Comparison of ENCODE assay signal across 14 cellular contexts in genomic region chr5:10592598-10592997, GRCh38. TPM values are rescaled to one million over a fixed set of nuclear protein-coding genes. Genes with fewer than 3 reads are reported as not detected.
DNase-seq lines count a peak whose midpoint lies in the region; ATAC-seq and TF ChIP-seq lines count a peak whose summit lies in the region.
"Had no signal": no experiment of that assay in that cellular context is flagged by ENCODE, and none has a peak within 500 bp of the region (broad histone marks: within the 10 kb centered on the region; RNA-seq: fewer than 3 reads in every experiment).

No MANE protein-coding gene starts in this region.

- H4K20me1 ChIP-seq in HCT116 (ENCODE audit: insufficient read depth), result no peaks in the 10 kb centered on the region

- CTCF ChIA-PET in HCT116 (lab: Charles Lee) (interaction anchor here (0.8 to 0.9 kb wide), 2 partner anchors 35 to 41 kb away, joined by 3 read pairs; no protein-coding TSS in a partner anchor), A673 (lab: Charles Lee) (no interaction called here)

- H3K4me3 ChIP-seq in HCT116 (replicated peaks in 1 of 2; ENCODE audit: low read depth in 1 of 2, low read length in 2 of 2) (no peak overlapping the region), A673 (ENCODE audit: low read depth, low read length, poor library complexity, severe bottlenecking) (no peak overlapping the region)
- H3K4me3 ChIP-seq: left ventricle myocardium inferior had no signal

- no peak for TF ChIP-seq CTCF in HCT116 (IDR thresholded peaks at IDR 0.05 in 2 of 3, conservative IDR thresholded peaks at IDR 0.05 in 1 of 3; ENCODE audit: borderline replicate concordance in 1 of 3, insufficient read depth in 1 of 3, low read depth in 2 of 3, low read length in 2 of 3)
- no peak for TF ChIP-seq CTCF in type B pancreatic cell (conservative IDR thresholded peaks at IDR 0.05)
- TF ChIP-seq CTCF in A673 (conservative IDR thresholded peaks at IDR 0.05; ENCODE audit: low read depth, low read length), result no peak

- no peaks in the 10 kb centered on the region for H3K36me3 Mint-ChIP-seq in type B pancreatic cell
- peaks cover 23% of the 10 kb centered on the region for H3K36me3 Mint-ChIP-seq in activated CD4-positive, alpha-beta T cell treated with anti-CD3 and anti-CD28 coated beads, Interleukin-2, amount 10 ng/mL, durations not matched to agents 24 days and 14 days (ENCODE audit: low read depth)

- H3K9me3 ChIP-seq in HCT116 (ENCODE audit: control insufficient read depth in 1 of 2, insufficient read depth in 1 of 2, low read depth in 1 of 2, low read length in 2 of 2), result no peaks in the 10 kb centered on the region
- no peaks in the 10 kb centered on the region for H3K9me3 ChIP-seq in A673 (ENCODE audit: low read depth, low read length, poor library complexity, severe bottlenecking)
- H3K9me3 ChIP-seq: left ventricle myocardium inferior had no signal

- H3K27me3 ChIP-seq in HCT116 (ENCODE audit: insufficient read depth, low read length), result no peaks in the 10 kb centered on the region
- no peaks in the 10 kb centered on the region for H3K27me3 ChIP-seq in A673 (replicated peaks; ENCODE audit: insufficient read depth, low read depth, low read length, poor library complexity)

- BruUV-seq in HCT116 (replicated peaks; lab: Mats Ljungman, UMichigan) (no TSS peak), A673 (replicated peaks; lab: Mats Ljungman, UMichigan) (no TSS peak)

- no peaks in the 10 kb centered on the region for H3K9me2 ChIP-seq in HCT116 (ENCODE audit: insufficient read depth)

- H3K79me2 ChIP-seq in HCT116 (ENCODE audit: insufficient read depth, low read length), result peaks cover 73% of the 10 kb centered on the region

- DNase-seq in HCT116 (ENCODE audit: low read depth, low spot score), result no peak
- peak; percentile 13 for DNase-seq in stimulated activated CD8-positive, alpha-beta memory T cell treated with anti-CD3 and anti-CD28 coated beads, Interleukin-4, amount 100 ng/mL, for 48 hours
- no peak for DNase-seq in type B pancreatic cell (ENCODE audit: extremely low spot score, unreplicated experiment)
- DNase-seq in activated CD4-positive, alpha-beta T cell treated with anti-CD3 and anti-CD28 coated beads, Interleukin-2, amount 10 ng/mL, durations not matched to agents 24 days and 14 days, result no peak
- DNase-seq in A673 (ENCODE audit: low spot score), result no peak
- DNase-seq in D341Med (ENCODE audit: low spot score), result no peak
- DNase-seq: activated naive CD4-positive, alpha-beta T cell treated with anti-CD3 and anti-CD28 coated beads, Interleukin-2, amount 10 ng/mL, durations not matched to agents 7 days and 5 days; cortex of kidney; DMS79 treated with DMSO at 0.1 percent for 48 hours; left ventricle myocardium inferior; Right ventricle myocardium superior had no signal

- no peak for TF ChIP-seq RAD21 in HCT116 (IDR thresholded peaks at IDR 0.05; ENCODE audit: low read depth)

- ATAC-seq in GM19025 (IDR thresholded peaks at IDR 0.05; ENCODE audit: low read depth, unreplicated experiment) (peak; percentile 36), HCT116 (no peak), HG03439 (IDR thresholded peaks at IDR 0.05; ENCODE audit: unreplicated experiment) (peak; percentile 44)
- ATAC-seq: activated CD4-positive, CD25-positive, alpha-beta regulatory T cell treated with anti-CD3 and anti-CD28 coated beads, Interleukin-2, amount 50 U/mL, for 24 hours had no signal

- RAD21 ChIA-PET in HCT116 (lab: Charles Lee; ENCODE audit: low non-redundant PET in 1 of 2, low total read pairs in 2 of 2, uncharacterized antibody in 2 of 2, unreplicated experiment in 2 of 2), result no interaction called here

- peaks cover 20% of the 10 kb centered on the region for H3K4me1 Mint-ChIP-seq in type B pancreatic cell (ENCODE audit: unreplicated experiment)
- peaks cover 57% of the 10 kb centered on the region for H3K4me1 Mint-ChIP-seq in activated CD4-positive, alpha-beta T cell treated with anti-CD3 and anti-CD28 coated beads, Interleukin-2, amount 10 ng/mL, durations not matched to agents 24 days and 14 days

- H3K27me3 Mint-ChIP-seq in type B pancreatic cell, result no peaks in the 10 kb centered on the region
- no peaks in the 10 kb centered on the region for H3K27me3 Mint-ChIP-seq in activated CD4-positive, alpha-beta T cell treated with anti-CD3 and anti-CD28 coated beads, Interleukin-2, amount 10 ng/mL, durations not matched to agents 24 days and 14 days

- no peak overlapping the region for H2AFZ ChIP-seq in HCT116 (ENCODE audit: low read depth, low read length, poor library complexity, severe bottlenecking)

- 0 out of 2 replicates have a peak overlapping the region, but pooled peaks have one; percentile 16 for H3K4me2 ChIP-seq in HCT116 (ENCODE audit: low read length)

- POLR2A ChIA-PET in HCT116 (lab: Charles Lee), result interaction anchor here (1.1 kb wide), 1 partner anchor 8 kb away, joined by 3 read pairs; no protein-coding TSS in a partner anchor
- POLR2A ChIA-PET in A673 (lab: Charles Lee; ENCODE audit: low non-redundant PET), result no interaction called here

- H3K27ac ChIP-seq in HCT116 (ENCODE audit: low read depth, low read length), result no peak overlapping the region
- H3K27ac ChIP-seq in A673 (ENCODE audit: low read depth, low read length, poor library complexity, severe bottlenecking), result no peak overlapping the region
- H3K27ac ChIP-seq: left ventricle myocardium inferior had no signal

- no peaks in the 10 kb centered on the region for H3K9me3 Mint-ChIP-seq in type B pancreatic cell
- peaks cover 4% of the 10 kb centered on the region for H3K9me3 Mint-ChIP-seq in activated CD4-positive, alpha-beta T cell treated with anti-CD3 and anti-CD28 coated beads, Interleukin-2, amount 10 ng/mL, durations not matched to agents 24 days and 14 days

- no peak for TF ChIP-seq POLR2A in HCT116 (IDR thresholded peaks at IDR 0.05; ENCODE audit: borderline replicate concordance, extremely low read depth, insufficient read depth, insufficient read length)

- H3K36me3 ChIP-seq in HCT116 (ENCODE audit: control insufficient read depth in 1 of 2, insufficient read depth in 2 of 2, low read length in 2 of 2) (no peaks in the 10 kb centered on the region), A673 (ENCODE audit: insufficient read depth, low read length, poor library complexity, severe bottlenecking) (no peaks in the 10 kb centered on the region)
- H3K36me3 ChIP-seq: left ventricle myocardium inferior had no signal

- H3K4me3 Mint-ChIP-seq in type B pancreatic cell, result no peak overlapping the region
- no peak overlapping the region for H3K4me3 Mint-ChIP-seq in activated CD4-positive, alpha-beta T cell treated with anti-CD3 and anti-CD28 coated beads, Interleukin-2, amount 10 ng/mL, durations not matched to agents 24 days and 14 days
- H3K4me3 Mint-ChIP-seq: activated naive CD4-positive, alpha-beta T cell treated with anti-CD3 and anti-CD28 coated beads, Interleukin-2, amount 10 ng/mL, durations not matched to agents 7 days and 5 days had no signal

- H3K9ac ChIP-seq in HCT116 (ENCODE audit: low read length), result no peak overlapping the region

- H3K4me1 ChIP-seq in HCT116 (ENCODE audit: control insufficient read depth in 1 of 2, insufficient read depth in 2 of 2, low read length in 2 of 2), result peaks cover 29 to 82% of the 10 kb centered on the region in 2 experiments
- H3K4me1 ChIP-seq in A673 (ENCODE audit: insufficient read depth, low read length, poor library complexity, severe bottlenecking), result no peaks in the 10 kb centered on the region

- H3K27ac Mint-ChIP-seq in type B pancreatic cell, result no peak overlapping the region
- H3K27ac Mint-ChIP-seq in activated CD4-positive, alpha-beta T cell treated with anti-CD3 and anti-CD28 coated beads, Interleukin-2, amount 10 ng/mL, durations not matched to agents 24 days and 14 days, result no peak overlapping the region
- H3K27ac Mint-ChIP-seq: activated naive CD4-positive, alpha-beta T cell treated with anti-CD3 and anti-CD28 coated beads, Interleukin-2, amount 10 ng/mL, durations not matched to agents 7 days and 5 days had no signal

- intact Hi-C loops in HCT116 (cut with micrococcal nuclease) (no loop called here), A673 (cut with micrococcal nuclease; ENCODE audit: unreplicated experiment) (no loop called here)
- intact Hi-C loops in activated CD4-positive, alpha-beta T cell treated with anti-CD3 and anti-CD28 coated beads, Interleukin-2, amount 10 ng/mL, durations not matched to agents 24 days and 14 days (cut with micrococcal nuclease), result loop anchor here (10.0 kb wide), 1 partner anchor 238 kb away; the partner anchor contains the start of gene MARCHF6

TF ChIP-seq in HCT116, 20 proteins besides CTCF, POLR2A, EP300 and RAD21:
- TF ChIP-seq MAX (IDR thresholded peaks at IDR 0.05), result no peak
- TF ChIP-seq ELF1 (IDR thresholded peaks at IDR 0.05; ENCODE audit: borderline replicate concordance, low read depth), result no peak
- no peak for TF ChIP-seq EGR1 (IDR thresholded peaks at IDR 0.05; ENCODE audit: low read depth)
TF ChIP-seq in HCT116: peak in this region for 0.

RNA-seq across cellular contexts. Expression of gene ANKRD33B, which starts 28.7 kb away (rescaled TPM):
- total RNA-seq in HCT116 (2021; ENCODE audit: unreplicated experiment), result 10.9 TPM
- polyA plus RNA-seq in HCT116 (2012), result 3.8 and 4.5 TPM in 2 replicates
- 3.4 and 5.4 TPM in 2 replicates for total RNA-seq in type B pancreatic cell (ENCODE audit: low replicate concordance)
- total RNA-seq in activated CD4-positive, alpha-beta T cell treated with anti-CD3 and anti-CD28 coated beads, Interleukin-2, amount 10 ng/mL, durations not matched to agents 24 days and 14 days, result 21.0 and 21.7 TPM in 2 replicates
- total RNA-seq in A673 (2021), result 0.75 and 1.1 TPM in 2 replicates
